ENCODE assay signal across 1 cellular context in the genomic region with DNA sequence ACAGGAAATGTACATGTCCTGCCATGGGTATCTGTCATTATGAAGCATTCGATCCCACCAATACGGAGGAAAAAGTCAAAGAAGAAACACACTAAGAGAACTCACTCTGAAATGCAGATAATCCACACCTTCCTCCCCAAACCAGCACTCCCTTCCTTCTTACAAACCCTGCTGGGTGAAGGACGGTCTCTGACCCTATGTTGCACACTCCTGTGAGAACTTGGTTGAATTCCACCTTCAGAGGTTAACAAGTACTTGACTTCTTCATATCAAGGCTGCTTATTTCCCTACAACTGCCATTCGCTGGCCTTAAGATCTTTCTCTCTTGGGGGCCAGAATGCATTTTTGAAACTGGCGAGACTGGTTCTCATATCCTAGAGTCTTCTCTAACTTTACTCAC.
TF ChIP-seq lines count a peak whose summit lies in the region.

No MANE protein-coding gene starts in this region.

TF ChIP-seq in A549, 52 proteins besides CTCF, POLR2A, EP300 and RAD21 (continued from another document):
- TF ChIP-seq, protein P1, sequence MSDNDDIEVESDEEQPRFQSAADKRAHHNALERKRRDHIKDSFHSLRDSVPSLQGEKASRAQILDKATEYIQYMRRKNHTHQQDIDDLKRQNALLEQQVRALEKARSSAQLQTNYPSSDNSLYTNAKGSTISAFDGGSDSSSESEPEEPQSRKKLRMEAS (IDR thresholded peaks at IDR 0.05): no peak
